ENCODE assay signal across 20 cellular contexts in genomic region chr9:110214553-110214952, GRCh38. TPM values are rescaled to one million over a fixed set of nuclear protein-coding genes. Genes with fewer than 3 reads are reported as not detected.
A peak's percentile ranks its signal among the peaks of the same experiment; 100 is the strongest.
DNase-seq lines count a peak whose midpoint lies in the region; ATAC-seq, FAIRE-seq and TF ChIP-seq lines count a peak whose summit lies in the region.
"Had no signal": no experiment of that assay in that cellular context is flagged by ENCODE, and none has a peak within 500 bp of the region (broad histone marks: within the 10 kb centered on the region; RNA-seq: fewer than 3 reads in every experiment).

No MANE protein-coding gene starts in this region.

- BruUV-seq in Caco-2 (replicated peaks; lab: Mats Ljungman, UMichigan) (no TSS peak), OCI-LY7 (replicated peaks; lab: Mats Ljungman, UMichigan) (no TSS peak)

- no peaks in the 10 kb centered on the region for H3K9me2 ChIP-seq in OCI-LY7 (ENCODE audit: insufficient read depth, low read length)

- 0 out of 2 replicates have a peak, but pooled peaks cover 8% of the 10 kb centered on the region for H3K9me3 ChIP-seq in Caco-2
- H3K9me3 ChIP-seq in OCI-LY7 (ENCODE audit: low read length), result peaks cover 6% of the 10 kb centered on the region; the same call in 1 of the 2 replicates
- H3K9me3 ChIP-seq in osteoblast (ENCODE audit: low read depth, low read length), result no peaks in the 10 kb centered on the region

- CTCF ChIA-PET in Caco-2 (lab: Charles Lee) (interaction anchor here (1.7 kb wide), 1 partner anchor 31 kb away, joined by 8 read pairs; no protein-coding TSS in a partner anchor), OCI-LY7 (lab: Charles Lee; ENCODE audit: unreplicated experiment) (interaction anchor here (1.6 kb wide), 1 partner anchor 14 kb away, joined by 4 read pairs; no protein-coding TSS in a partner anchor)

- H3K4me2 ChIP-seq in OCI-LY7 (ENCODE audit: low read length) (peak overlapping the region; percentile 42), osteoblast (ENCODE audit: insufficient read depth, low read length) (no peak overlapping the region)

- no peaks in the 10 kb centered on the region for H4K20me1 ChIP-seq in OCI-LY7 (ENCODE audit: insufficient read depth, low read length)
- no peaks in the 10 kb centered on the region for H4K20me1 ChIP-seq in osteoblast (ENCODE audit: insufficient read depth, low read length)

- H3K79me2 ChIP-seq in OCI-LY7 (ENCODE audit: insufficient read depth, low read depth, low read length), result no peaks in the 10 kb centered on the region
- H3K79me2 ChIP-seq in osteoblast (ENCODE audit: insufficient read depth, low read length), result no peaks in the 10 kb centered on the region

- H3K4me3 ChIP-seq in Caco-2 (ENCODE audit: low read depth, low read length) (no peak overlapping the region), OCI-LY7 (ENCODE audit: low read depth, low read length, poor library complexity, severe bottlenecking) (no peak overlapping the region), osteoblast (ENCODE audit: insufficient read depth, low read length) (no peak overlapping the region)
- H3K4me3 ChIP-seq: GM23248 had no signal

- peaks cover 57% of the 10 kb centered on the region for H3K4me1 ChIP-seq in Caco-2
- peaks cover 13% of the 10 kb centered on the region for H3K4me1 ChIP-seq in OCI-LY7 (ENCODE audit: insufficient read depth, low read length, poor library complexity, severe bottlenecking)
- H3K4me1 ChIP-seq in osteoblast (ENCODE audit: insufficient read depth, low read length), result peaks cover 6% of the 10 kb centered on the region

- peaks cover 16% of the 10 kb centered on the region for H3K36me3 Mint-ChIP-seq in Caco-2 (ENCODE audit: insufficient read depth, unreplicated experiment)

- H3K27me3 Mint-ChIP-seq in Caco-2 (ENCODE audit: insufficient read depth, unreplicated experiment), result no peaks in the 10 kb centered on the region

- TF ChIP-seq CTCF in Caco-2 (IDR thresholded peaks at IDR 0.05; ENCODE audit: insufficient read depth in 1 of 2, low read depth in 1 of 2, low read length in 1 of 2, severe bottlenecking in 1 of 2, unreplicated experiment in 1 of 2) (no peak), OCI-LY7 (conservative IDR thresholded peaks at IDR 0.05; ENCODE audit: low read length) (no peak), osteoblast (IDR thresholded peaks at IDR 0.05; ENCODE audit: extremely low read depth, low read depth, low read length) (no peak)

- H3K27me3 ChIP-seq in Caco-2 (replicated peaks; ENCODE audit: control insufficient read depth, insufficient read depth, low read length) (no peaks in the 10 kb centered on the region), osteoblast (ENCODE audit: insufficient read depth, low read length) (peaks cover 2% of the 10 kb centered on the region)

- peak; percentile 48 for ATAC-seq in left colon
- no peak for ATAC-seq in GM18517 (IDR thresholded peaks at IDR 0.05; ENCODE audit: unreplicated experiment)

- POLR2A ChIA-PET in Caco-2 (lab: Charles Lee) (interaction anchor here (1.1 kb wide), 1 partner anchor 42 kb away, joined by 20 read pairs; the partner anchor contains the start of gene TXN), OCI-LY7 (lab: Charles Lee) (interaction anchor here (0.6 to 1.2 kb wide), 6 partner anchors 11 to 1126 kb away, joined by 3 to 5 read pairs (median 3); no protein-coding TSS in a partner anchor)

- H2AFZ ChIP-seq in OCI-LY7 (ENCODE audit: low read length) (no peak overlapping the region), osteoblast (ENCODE audit: low read length) (no peak overlapping the region)
- H2AFZ ChIP-seq: GM23248 had no signal

- H3K36me3 ChIP-seq in Caco-2 (ENCODE audit: control insufficient read depth, insufficient read depth, low read length), result no peaks in the 10 kb centered on the region
- H3K36me3 ChIP-seq in OCI-LY7 (ENCODE audit: insufficient read depth, low read length), result no peaks in the 10 kb centered on the region
- no peaks in the 10 kb centered on the region for H3K36me3 ChIP-seq in osteoblast (ENCODE audit: insufficient read depth, low read length)

- H3K9me3 Mint-ChIP-seq in Caco-2 (ENCODE audit: unreplicated experiment), result peaks cover 28% of the 10 kb centered on the region
- H3K9me3 Mint-ChIP-seq: CD4-positive, alpha-beta T cell had no signal

- H3K4me3 Mint-ChIP-seq in Caco-2 (ENCODE audit: unreplicated experiment), result peak overlapping the region; percentile 39
- H3K4me3 Mint-ChIP-seq: CD4-positive, alpha-beta T cell had no signal

- peaks cover 38% of the 10 kb centered on the region for H3K4me1 Mint-ChIP-seq in Caco-2 (ENCODE audit: low read depth, unreplicated experiment)

- H3K27ac ChIP-seq in OCI-LY7 (ENCODE audit: low read depth, low read length, poor library complexity, severe bottlenecking) (no peak overlapping the region), osteoblast (ENCODE audit: low read depth, low read length) (peak overlapping the region; percentile 16)
- H3K27ac ChIP-seq: GM23248 had no signal

- intact Hi-C loops in Caco-2 (cut with micrococcal nuclease; ENCODE audit: unreplicated experiment) (no loop called here), OCI-LY7 (cut with micrococcal nuclease; ENCODE audit: unreplicated experiment) (loop anchor here (10.0 kb wide), 1 partner anchor 410 kb away; no protein-coding TSS in a partner anchor), left colon (cut with DNase I, micrococcal nuclease) (no loop called here)

- peak overlapping the region; percentile 93 for H3K27ac Mint-ChIP-seq in Caco-2 (ENCODE audit: unreplicated experiment)
- H3K27ac Mint-ChIP-seq: CD4-positive, alpha-beta T cell had no signal

- DNase-seq in Caco-2 (peak; percentile 67 to 74), OCI-LY7 (ENCODE audit: low spot score) (peak; percentile 20), left colon (no peak), osteoblast (ENCODE audit: insufficient read length, low spot score, missing footprints) (peak; percentile 9), urothelium cell line (ENCODE audit: low spot score) (no peak), dermis blood vessel endothelial cell (no peak), NCI-H748 (lab: John Stamatoyannopoulos, UW; ENCODE audit: unreplicated experiment) (no peak)
- DNase-seq: AML-193; CD4-positive, alpha-beta T cell; Karpas-422; MV-4-11; NCI-H1417; NCI-H187 treated with DMSO at 0.1 percent for 48 hours; NCI-H345; NCI-H526; SIG-M5 had no signal

- FAIRE-seq in urothelium cell line (lab: Jason Lieb, UNC), result no peak

RNA-seq across cellular contexts. Expression of gene C9orf152, which starts 6.6 kb away (rescaled TPM):
- 0.36 and 0.42 TPM in 2 replicates for total RNA-seq in Caco-2 (2022)
- total RNA-seq in OCI-LY7 (2014; rRNA removed; shearing (Covaris generic)), result not detected in 2 replicates
- not detected in 2 replicates for total RNA-seq in OCI-LY7 (2022)
- total RNA-seq in left colon, result 10 to 100 TPM; 54.3 to 62.0 TPM
- total RNA-seq in osteoblast, result not detected in 2 replicates
- total RNA-seq in dermis blood vessel endothelial cell, result 0.05 TPM in 1 of 2 replicates, not detected in the other
- total RNA-seq: CD4-positive, alpha-beta T cell; G401; GM23248; RPMI7951 had no signal

RNA-seq across cellular contexts. Expression of gene TXN, which starts 41.8 kb away (rescaled TPM):
- total RNA-seq in Caco-2 (2022), result 446 and 476 TPM in 2 replicates
- 82.5 and 120 TPM in 2 replicates for total RNA-seq in OCI-LY7 (2014; rRNA removed; shearing (Covaris generic))
- 135 and 165 TPM in 2 replicates for total RNA-seq in OCI-LY7 (2022)
- 100 to 1,000 TPM; 373 to 609 TPM for total RNA-seq in left colon
- 234 and 258 TPM in 2 replicates for total RNA-seq in osteoblast
- total RNA-seq in dermis blood vessel endothelial cell, result 175 and 204 TPM in 2 replicates

Comparison
In these comparisons a context has a peak if more than half of its experiments do, and no peak if none do; other contexts are left out.
1. DNase-seq: peak in Caco-2 (2 of 2), OCI-LY7 (single experiment) and osteoblast (single experiment); none in left colon (0 of 2), urothelium cell line (single experiment), dermis blood vessel endothelial cell (single experiment) and NCI-H748 (single experiment).
2. RNA of gene C9orf152, which starts 6.6 kb away (total RNA-seq): 54.3 to 62.0 TPM in left colon; 0.36 to 0.42 TPM in Caco-2, not detected in OCI-LY7, not detected in osteoblast and 0.05 TPM in dermis blood vessel endothelial cell; every median in the first group is over 10 times any median in the second.